Comparison of ENCODE assay signal across 8 cellular contexts in genomic region chr11:34915136-34916013, GRCh38. TPM values are rescaled to one million over a fixed set of nuclear protein-coding genes. Genes with fewer than 3 reads are reported as not detected.
DNase-seq lines count a peak whose midpoint lies in the region; ATAC-seq and TF ChIP-seq lines count a peak whose summit lies in the region.

No MANE protein-coding gene starts in this region.

- ATAC-seq in CD8-positive, alpha-beta T cell = peak; percentile 5
- ATAC-seq in GM21360 (IDR thresholded peaks at IDR 0.05; ENCODE audit: unreplicated experiment) = peak; percentile 1
- no peak for ATAC-seq in GM21515 (IDR thresholded peaks at IDR 0.05; ENCODE audit: unreplicated experiment)

- no peaks in the 10 kb centered on the region for H3K27me3 ChIP-seq in CD8-positive, alpha-beta T cell (ENCODE audit: insufficient read depth, low read length)
- H3K27me3 ChIP-seq in osteoblast (ENCODE audit: insufficient read depth, low read length) = no peaks in the 10 kb centered on the region

- H3K9me3 Mint-ChIP-seq in CD8-positive, alpha-beta T cell = no peaks in the 10 kb centered on the region

- H3K36me3 Mint-ChIP-seq in CD8-positive, alpha-beta T cell = peaks cover 7% of the 10 kb centered on the region

- no peak for TF ChIP-seq CTCF in CD8-positive, alpha-beta T cell (IDR thresholded peaks at IDR 0.05)
- TF ChIP-seq CTCF in WI38 (IDR thresholded peaks at IDR 0.05; ENCODE audit: low read depth, low read length) (no peak), osteoblast (IDR thresholded peaks at IDR 0.05; ENCODE audit: extremely low read depth, low read depth, low read length) (no peak)

- H3K4me2 ChIP-seq in osteoblast (ENCODE audit: insufficient read depth, low read length) = peak overlapping the region; percentile 84

- H3K4me1 Mint-ChIP-seq in CD8-positive, alpha-beta T cell (ENCODE audit: low read depth) = peaks cover 47% of the 10 kb centered on the region

- POLR2A ChIA-PET in CD8-positive, alpha-beta T cell (lab: Charles Lee) = interaction anchor here (0.8 to 1.1 kb wide), 3 partner anchors 233 to 864 kb away, joined by 3 read pairs; partner anchors contain the start of gene CAPRIN1

- H3K27ac ChIP-seq in CD8-positive, alpha-beta T cell (ENCODE audit: low read depth, low read length) = peak overlapping the region; percentile 57
- peak overlapping the region; percentile 86 for H3K27ac ChIP-seq in KOPT-K1 (ENCODE audit: low read depth, low read length, poor library complexity, severe bottlenecking)
- H3K27ac ChIP-seq in osteoblast (ENCODE audit: low read depth, low read length) = peak overlapping the region; percentile 70

- H3K79me2 ChIP-seq in osteoblast (ENCODE audit: insufficient read depth, low read length) = peaks cover 55% of the 10 kb centered on the region

- CTCF ChIA-PET in CD8-positive, alpha-beta T cell (lab: Charles Lee) = interaction anchor here (0.6 to 2.6 kb wide), 6 partner anchors 10 to 390 kb away, joined by 3 to 8 read pairs (median 4); no protein-coding TSS in a partner anchor

- peak overlapping the region; percentile 97 for H3K27ac Mint-ChIP-seq in CD8-positive, alpha-beta T cell

- no peak for DNase-seq in CD8-positive, alpha-beta T cell
- DNase-seq in germinal center (ENCODE audit: low spot score) = peak; percentile 2
- DNase-seq in osteoblast (ENCODE audit: insufficient read length, low spot score, missing footprints) = peak; percentile 65
- DNase-seq in activated effector memory CD4-positive, alpha-beta T cell treated with Interleukin-2 at 50 U/mL for 16 hours = no peak

- H2AFZ ChIP-seq in osteoblast (ENCODE audit: low read length) = peak overlapping the region; percentile 85

- peaks cover 2% of the 10 kb centered on the region for H4K20me1 ChIP-seq in osteoblast (ENCODE audit: insufficient read depth, low read length)

- H3K4me1 ChIP-seq in CD8-positive, alpha-beta T cell (ENCODE audit: insufficient read depth, low read length) = peaks cover 18% of the 10 kb centered on the region
- peaks cover 19% of the 10 kb centered on the region for H3K4me1 ChIP-seq in osteoblast (ENCODE audit: insufficient read depth, low read length)

- intact Hi-C loops in CD8-positive, alpha-beta T cell (cut with DNase I, micrococcal nuclease) = loop anchor here (1.0 to 10.0 kb wide), 14 partner anchors 227 to 1881 kb away; partner anchors contain the start of genes CAT (in 2 of the 2), NAT10 (in 2 of the 2), TRIM44 (in 2 of the 2) and ABTB2 (in 1 of the 2)

- H3K27me3 Mint-ChIP-seq in CD8-positive, alpha-beta T cell (ENCODE audit: low read depth) = no peaks in the 10 kb centered on the region

- no peaks in the 10 kb centered on the region for H3K36me3 ChIP-seq in CD8-positive, alpha-beta T cell (ENCODE audit: insufficient read depth, low read length)
- H3K36me3 ChIP-seq in KOPT-K1 (ENCODE audit: insufficient read depth, low read length) = peaks cover 7% of the 10 kb centered on the region
- H3K36me3 ChIP-seq in osteoblast (ENCODE audit: insufficient read depth, low read length) = peaks cover 3% of the 10 kb centered on the region

- H3K4me3 Mint-ChIP-seq in CD8-positive, alpha-beta T cell = peak overlapping the region; percentile 96

- no peaks in the 10 kb centered on the region for H3K9me3 ChIP-seq in CD8-positive, alpha-beta T cell (ENCODE audit: low read length)
- H3K9me3 ChIP-seq in KOPT-K1 (ENCODE audit: insufficient read depth, low read length, poor library complexity, severe bottlenecking) = no peaks in the 10 kb centered on the region
- H3K9me3 ChIP-seq in osteoblast (ENCODE audit: low read depth, low read length) = no peaks in the 10 kb centered on the region

- H3K4me3 ChIP-seq in CD8-positive, alpha-beta T cell (ENCODE audit: low read depth, low read length) = peak overlapping the region; percentile 94
- H3K4me3 ChIP-seq in WI38 (ENCODE audit: low read depth, low read length) (peak overlapping the region; percentile 82), osteoblast (ENCODE audit: insufficient read depth, low read length) (peak overlapping the region; percentile 92)

RNA-seq across cellular contexts. Expression of gene APIP, which starts 0.8 kb away (rescaled TPM):
- total RNA-seq in CD8-positive, alpha-beta T cell = 1 to 10 TPM; 5.4 to 6.4 TPM
- total RNA-seq in osteoblast = 23.9 and 27.5 TPM in 2 replicates

RNA-seq across cellular contexts. Expression of gene PDHX, which starts 1.0 kb away (rescaled TPM):
- 10 to 100 TPM; 20.3 to 21.4 TPM for total RNA-seq in CD8-positive, alpha-beta T cell
- total RNA-seq in osteoblast = 25.9 and 29.7 TPM in 2 replicates

Comparison
In these comparisons a context has a peak if more than half of its experiments do, and no peak if none do; other contexts are left out.
1. DNase-seq: peak in germinal center (single experiment) and osteoblast (single experiment); none in CD8-positive, alpha-beta T cell (0 of 7) and activated effector memory CD4-positive, alpha-beta T cell treated with Interleukin-2 at 50 U/mL for 16 hours (single experiment).
2. Peak in every context shown above with its lines, with median percentiles within 50 percentile points of each other: H3K27ac ChIP-seq and H3K4me3 ChIP-seq.